14 cellular contexts compared by ENCODE assay signal in the genomic region with DNA sequence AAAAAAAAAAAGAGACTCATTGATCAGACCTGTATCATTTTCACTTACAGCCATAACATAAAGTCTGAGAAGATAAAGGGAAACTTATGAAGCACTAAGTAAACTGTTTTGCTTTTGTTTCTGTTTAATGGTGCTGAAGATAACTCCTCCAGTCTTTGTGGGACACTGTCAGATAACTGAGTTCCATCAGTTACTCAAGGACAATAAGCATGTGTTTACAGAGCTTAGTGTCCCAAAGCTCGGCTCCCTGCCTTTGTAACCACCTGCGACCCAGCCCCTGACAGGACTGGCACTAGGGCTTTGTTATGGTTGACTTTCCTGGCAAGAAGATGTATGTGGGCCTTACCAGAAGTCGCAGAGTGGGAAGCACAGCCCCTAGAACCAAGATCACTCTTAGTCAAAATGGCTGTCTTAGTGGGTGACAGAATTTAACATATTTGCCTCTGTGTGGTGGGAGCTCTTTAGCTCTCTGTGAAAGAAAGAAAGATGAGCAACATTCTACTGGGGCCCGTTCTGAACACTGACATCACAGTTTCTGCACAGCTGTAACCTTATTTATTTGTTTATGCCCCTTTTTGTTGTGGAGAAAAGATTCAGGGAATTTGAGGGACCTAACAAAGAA.
"Had no signal": no experiment of that assay in that cellular context is flagged by ENCODE, and none has a peak within 500 bp of the region (broad histone marks: within the 10 kb centered on the region; RNA-seq: fewer than 3 reads in every experiment).

No MANE protein-coding gene starts in this region.

- H3K9me3 ChIP-seq: esophagus squamous epithelium, psoas muscle, sigmoid colon, SJSA1, spleen, tibial nerve had no signal

- H3K27me3 ChIP-seq: cardiac muscle cell, esophagus squamous epithelium, sigmoid colon, SJSA1, spleen, tibial nerve had no signal

- DNase-seq: activated B cell treated with CpG ODN at 0.5 μM for 24 hours; activated CD4-positive, alpha-beta T cell treated with anti-CD3 and anti-CD28 coated beads, Interleukin-2, amount 10 ng/mL, durations not matched to agents 7 days and 5 days; activated CD8-positive, alpha-beta memory T cell treated with anti-CD3 and anti-CD28 coated beads, Interleukin-2, amount 50 U/mL, for 48 hours; activated naive CD4-positive, alpha-beta T cell; esophagus squamous epithelium; mesendoderm; psoas muscle; sigmoid colon; spleen had no signal

- H3K27ac ChIP-seq: cardiac muscle cell, esophagus squamous epithelium, sigmoid colon, SJSA1, spleen, tibial nerve had no signal

- H3K4me1 ChIP-seq: esophagus squamous epithelium, sigmoid colon, spleen, tibial nerve had no signal

- H3K9me3 Mint-ChIP-seq: activated B cell treated with CpG ODN at 0.5 μM for 24 hours; activated CD4-positive, alpha-beta T cell treated with anti-CD3 and anti-CD28 coated beads, Interleukin-2, amount 10 ng/mL, durations not matched to agents 7 days and 5 days; activated T-helper 1 cell treated with anti-CD3 and anti-CD28 coated beads, Interleukin-12 subunit alpha, Interleukin-12 subunit beta, Interleukin-2, Interleukin-4 antibody, amounts not matched to agents 30 ng/mL and 10 ng/mL and 1 ng/mL, durations not matched to agents 14 hours and 24 hours and 36 hours; nephron had no signal

- H3K4me1 Mint-ChIP-seq: activated B cell treated with CpG ODN at 0.5 μM for 24 hours; activated CD4-positive, alpha-beta T cell treated with anti-CD3 and anti-CD28 coated beads, Interleukin-2, amount 10 ng/mL, durations not matched to agents 7 days and 5 days; nephron had no signal

- H3K4me3 Mint-ChIP-seq: activated B cell treated with CpG ODN at 0.5 μM for 24 hours; activated CD4-positive, alpha-beta T cell treated with anti-CD3 and anti-CD28 coated beads, Interleukin-2, amount 10 ng/mL, durations not matched to agents 7 days and 5 days; activated T-helper 1 cell treated with anti-CD3 and anti-CD28 coated beads, Interleukin-12 subunit alpha, Interleukin-12 subunit beta, Interleukin-2, Interleukin-4 antibody, amounts not matched to agents 30 ng/mL and 10 ng/mL and 1 ng/mL, durations not matched to agents 14 hours and 24 hours and 36 hours; nephron had no signal

- H3K27me3 Mint-ChIP-seq: activated CD4-positive, alpha-beta T cell treated with anti-CD3 and anti-CD28 coated beads, Interleukin-2, amount 10 ng/mL, durations not matched to agents 7 days and 5 days had no signal

- H3K4me3 ChIP-seq: cardiac muscle cell, esophagus squamous epithelium, psoas muscle, sigmoid colon, SJSA1, spleen, tibial nerve had no signal

- H3K27ac Mint-ChIP-seq: activated B cell treated with CpG ODN at 0.5 μM for 24 hours; activated CD4-positive, alpha-beta T cell treated with anti-CD3 and anti-CD28 coated beads, Interleukin-2, amount 10 ng/mL, durations not matched to agents 7 days and 5 days; activated T-helper 1 cell treated with anti-CD3 and anti-CD28 coated beads, Interleukin-12 subunit alpha, Interleukin-12 subunit beta, Interleukin-2, Interleukin-4 antibody, amounts not matched to agents 30 ng/mL and 10 ng/mL and 1 ng/mL, durations not matched to agents 14 hours and 24 hours and 36 hours; nephron had no signal
